Comparison of ENCODE assay signal across 10 cellular contexts in the genomic region with DNA sequence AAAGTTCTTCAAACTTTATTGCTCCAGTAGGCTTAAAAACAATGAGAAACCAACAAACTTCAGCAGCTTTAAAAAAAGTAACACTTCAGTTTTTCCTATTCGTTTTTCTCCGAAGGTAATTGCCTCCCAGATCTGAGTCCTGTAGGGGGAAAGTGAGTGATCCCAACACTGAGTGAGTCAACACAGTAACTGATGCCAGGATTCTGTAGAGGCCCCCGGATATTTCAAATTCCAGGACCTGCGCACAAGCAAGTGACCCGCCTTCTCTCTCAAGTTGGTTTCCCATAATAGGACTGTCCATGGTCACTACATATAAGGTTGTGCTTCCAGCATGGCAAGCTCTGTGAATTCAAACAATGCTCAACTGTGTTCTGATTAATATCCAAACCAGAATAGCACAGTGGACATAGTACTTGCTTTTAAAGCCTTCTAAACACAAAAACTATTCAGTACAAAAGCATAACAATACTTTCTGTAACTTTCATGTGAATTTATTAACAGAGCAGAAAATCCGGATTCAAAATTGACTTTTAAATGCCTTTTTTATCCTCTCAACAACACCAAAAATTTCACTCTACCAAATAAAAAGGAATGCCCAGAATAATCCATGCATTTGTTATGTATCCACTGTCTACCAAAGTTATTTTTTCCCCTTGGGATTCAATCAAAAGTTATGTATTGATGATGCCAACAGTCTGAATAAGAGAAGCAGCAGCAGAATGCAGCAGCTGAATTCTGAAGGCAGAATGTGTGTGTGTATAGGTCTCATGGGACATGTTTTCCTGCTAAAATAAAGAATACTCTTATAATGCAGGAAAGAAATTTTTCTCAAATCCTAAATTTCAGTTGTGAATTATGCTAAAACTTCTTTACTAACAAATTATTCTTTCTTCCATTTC.
DNase-seq lines count a peak whose midpoint lies in the region; ATAC-seq and TF ChIP-seq lines count a peak whose summit lies in the region.
"Had no signal": no experiment of that assay in that cellular context is flagged by ENCODE, and none has a peak within 500 bp of the region (broad histone marks: within the 10 kb centered on the region; RNA-seq: fewer than 3 reads in every experiment).

A gene (minus strand): TSS at position 194 of the 899 bp plus-strand sequence. CDS start 237 bp downstream, outside the sequence.

- H3K4me1 Mint-ChIP-seq in stimulated activated naive B cell treated with anti-CD40 and anti-IgM and Interleukin-4, amounts not matched to agents 10 μg/mL and 1 μg/mL and 100 μg/mL, for 72 hours, result no peaks in the 10 kb centered on the region

- peaks cover 0 to 3% of the 10 kb centered on the region in 2 donors for H3K9me3 Mint-ChIP-seq in stimulated activated naive B cell treated with anti-CD40 and anti-IgM and Interleukin-4, amounts not matched to agents 10 μg/mL and 1 μg/mL and 100 μg/mL, for 72 hours

- intact Hi-C loops in posterior cingulate gyrus (cut with DNase I), result no loop called here

- H3K4me3 ChIP-seq in AG10803 (ENCODE audit: low read length), result no peak within 1 kb of the TSS

- no peak within 1 kb of the TSS for H3K27ac Mint-ChIP-seq in stimulated activated naive B cell treated with anti-CD40 and anti-IgM and Interleukin-4, amounts not matched to agents 10 μg/mL and 1 μg/mL and 100 μg/mL, for 72 hours

- no peaks in the 10 kb centered on the region for H3K27me3 Mint-ChIP-seq in stimulated activated naive B cell treated with anti-CD40 and anti-IgM and Interleukin-4, amounts not matched to agents 10 μg/mL and 1 μg/mL and 100 μg/mL, for 72 hours

- no peak for ATAC-seq in stimulated activated naive B cell treated with anti-CD40 and anti-IgM and Interleukin-4, amounts not matched to agents 10 μg/mL and 1 μg/mL and 100 μg/mL, for 72 hours (replicated peaks)

- DNase-seq in AG10803 (ENCODE audit: low read depth) (peak; percentile 1), astrocyte of the hippocampus (ENCODE audit: low read depth, low spot score) (peak; percentile 84), hippocampal formation (lab: John Stamatoyannopoulos, UW) (peak; percentile 26 to 50), posterior cingulate gyrus (peak in 6 of 10 donors; percentile 7 to 80 (median 21)), OCI-M2 (lab: John Stamatoyannopoulos, UW; ENCODE audit: unreplicated experiment) (no peak), GDM1 (lab: John Stamatoyannopoulos, UW) (no peak), NCI-H446 (lab: John Stamatoyannopoulos, UW) (no peak)
- no peak for DNase-seq in stimulated activated naive B cell treated with anti-CD40 and anti-IgM and Interleukin-4, amounts not matched to agents 10 μg/mL and 1 μg/mL and 100 μg/mL, for 72 hours
- DNase-seq: activated CD4-positive, alpha-beta T cell treated with anti-CD3 and anti-CD28 coated beads, Interleukin-2, amount 50 U/mL, for 1 hour; MV-4-11 had no signal

- H3K4me3 Mint-ChIP-seq in stimulated activated naive B cell treated with anti-CD40 and anti-IgM and Interleukin-4, amounts not matched to agents 10 μg/mL and 1 μg/mL and 100 μg/mL, for 72 hours, result no peak within 1 kb of the TSS

- no peak for TF ChIP-seq CTCF in AG10803 (conservative IDR thresholded peaks at IDR 0.05; ENCODE audit: low read length)

- no peaks in the 10 kb centered on the region for H3K36me3 Mint-ChIP-seq in stimulated activated naive B cell treated with anti-CD40 and anti-IgM and Interleukin-4, amounts not matched to agents 10 μg/mL and 1 μg/mL and 100 μg/mL, for 72 hours

Comparison
In these comparisons a context has a peak if more than half of its experiments do, and no peak if none do; other contexts are left out.
1. DNase-seq: peak in AG10803 (single experiment), astrocyte of the hippocampus (single experiment), hippocampal formation (2 of 2) and posterior cingulate gyrus (6 of 10); none in OCI-M2 (single experiment), stimulated activated naive B cell treated with anti-CD40 and anti-IgM and Interleukin-4, amounts not matched to agents 10 μg/mL and 1 μg/mL and 100 μg/mL, for 72 hours (single experiment), GDM1 (single experiment) and NCI-H446 (0 of 2).